15 cellular contexts compared by ENCODE assay signal in the genomic region with DNA sequence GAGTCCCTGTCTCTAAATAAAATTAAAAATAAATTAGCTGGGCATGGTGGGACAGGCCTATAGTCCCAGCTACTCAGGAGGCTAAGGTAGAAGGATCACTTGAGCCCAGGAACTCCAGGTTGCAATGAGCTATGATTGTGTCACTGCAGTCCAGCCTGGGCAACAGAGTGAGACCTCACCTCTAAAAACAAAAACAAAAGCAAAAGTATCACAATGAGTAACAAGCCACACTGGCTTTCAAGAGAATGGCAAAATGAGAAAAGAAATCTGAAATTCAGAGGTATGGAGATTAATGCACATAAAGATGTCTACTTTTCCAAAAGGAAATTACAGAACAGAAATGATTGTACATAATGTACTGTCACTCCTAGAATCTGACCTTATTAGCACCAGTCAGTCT.
A peak's percentile ranks its signal among the peaks of the same experiment; 100 is the strongest.
DNase-seq lines count a peak whose midpoint lies in the region; ATAC-seq and TF ChIP-seq lines count a peak whose summit lies in the region.
"Had no signal": no experiment of that assay in that cellular context is flagged by ENCODE, and none has a peak within 500 bp of the region (broad histone marks: within the 10 kb centered on the region; RNA-seq: fewer than 3 reads in every experiment).

No MANE protein-coding gene starts in this region.

- peaks cover 0 to 2% of the 10 kb centered on the region in 2 donors for H3K27me3 Mint-ChIP-seq in CD4-positive, alpha-beta memory T cell

- H3K27me3 ChIP-seq in CD4-positive, alpha-beta memory T cell (ENCODE audit: insufficient read depth, low read length): no peaks in the 10 kb centered on the region
- H3K27me3 ChIP-seq in spleen (replicated peaks in 1 of 7): no peaks in the 10 kb centered on the region
- H3K27me3 ChIP-seq: dorsolateral prefrontal cortex had no signal

- H3K4me1 Mint-ChIP-seq in CD4-positive, alpha-beta memory T cell: no peaks in the 10 kb centered on the region

- no peaks in the 10 kb centered on the region for H3K9me3 Mint-ChIP-seq in CD4-positive, alpha-beta memory T cell

- peak; percentile 18 for DNase-seq in GM20000 (ENCODE audit: low spot score)
- no peak for DNase-seq in SK-N-MC (ENCODE audit: low read depth, low spot score)
- no peak for DNase-seq in Kasumi-1 (lab: John Stamatoyannopoulos, UW)
- no peak for DNase-seq in CD4-positive, alpha-beta memory T cell
- DNase-seq in NCI-H510A treated with DMSO at 0.1 percent for 48 hours (lab: John Stamatoyannopoulos, UW): no peak
- no peak for DNase-seq in spleen
- DNase-seq: activated CD4-positive, alpha-beta T cell treated with anti-CD3 and anti-CD28 coated beads, Interleukin-2, amount 50 U/mL, for 1 hour; dorsolateral prefrontal cortex; mesenchymal stem cell; SIG-M5 had no signal

- CTCF ChIA-PET in CD4-positive, alpha-beta memory T cell (lab: Charles Lee; ENCODE audit: partially characterized antibody): no interaction called here

- H3K27ac ChIP-seq in SK-N-MC: peak overlapping the region; percentile 40; the same call in 1 of the 2 replicates
- H3K27ac ChIP-seq in CD4-positive, alpha-beta memory T cell (ENCODE audit: low read depth, low read length): no peak overlapping the region
- no peak overlapping the region for H3K27ac ChIP-seq in spleen
- H3K27ac ChIP-seq: C4-2B, dorsolateral prefrontal cortex had no signal

- H3K36me3 ChIP-seq in SK-N-MC (ENCODE audit: insufficient read depth, low read length) (no peaks in the 10 kb centered on the region), spleen (no peaks in the 10 kb centered on the region)
- no peaks in the 10 kb centered on the region for H3K36me3 ChIP-seq in CD4-positive, alpha-beta memory T cell (ENCODE audit: insufficient read depth, low read length)

- H3K4me3 Mint-ChIP-seq in CD4-positive, alpha-beta memory T cell: no peak overlapping the region

- POLR2A ChIA-PET in CD4-positive, alpha-beta memory T cell (lab: Charles Lee; ENCODE audit: partially characterized antibody): no interaction called here

- TF ChIP-seq CTCF in GM20000 (IDR thresholded peaks at IDR 0.05; ENCODE audit: extremely low read depth, missing control alignments) (no peak), spleen (IDR thresholded peaks at IDR 0.05 in 8 of 11, conservative IDR thresholded peaks at IDR 0.05 in 3 of 11) (no peak)

- no peak overlapping the region for H3K9ac ChIP-seq in SK-N-MC (ENCODE audit: insufficient read length)

- no peak overlapping the region for H3K27ac Mint-ChIP-seq in CD4-positive, alpha-beta memory T cell

- H3K9me3 ChIP-seq in SK-N-MC (ENCODE audit: low read depth, low read length): no peaks in the 10 kb centered on the region
- no peaks in the 10 kb centered on the region for H3K9me3 ChIP-seq in CD4-positive, alpha-beta memory T cell (ENCODE audit: control insufficient read depth in 1 of 2, low read length in 2 of 2)
- H3K9me3 ChIP-seq in spleen: no peaks in the 10 kb centered on the region

- intact Hi-C loops in CD4-positive, alpha-beta memory T cell (cut with micrococcal nuclease): no loop called here
- intact Hi-C loops in spleen (cut with DNase I; ENCODE audit: low total_unique reads): no loop called here

- TF ChIP-seq POLR2A in spleen (IDR thresholded peaks at IDR 0.05): no peak

- no peaks in the 10 kb centered on the region for H3K4me1 ChIP-seq in CD4-positive, alpha-beta memory T cell (ENCODE audit: insufficient read depth, low read length)
- H3K4me1 ChIP-seq in spleen: peaks cover 0 to 19% (median 5%) of the 10 kb centered on the region in 6 donors

- ATAC-seq in GM18508 (IDR thresholded peaks at IDR 0.05; ENCODE audit: insufficient read depth, unreplicated experiment) (peak; percentile 92), HG02970 (IDR thresholded peaks at IDR 0.05; ENCODE audit: low FRiP score, unreplicated experiment) (peak; percentile 73)
- ATAC-seq: K562, sciatic nerve had no signal

- peak overlapping the region; percentile 27; the same call in 1 of the 2 replicates for H3K4me3 ChIP-seq in SK-N-MC
- H3K4me3 ChIP-seq in CD4-positive, alpha-beta memory T cell (ENCODE audit: low read length in 2 of 2): no peak overlapping the region
- H3K4me3 ChIP-seq in spleen: no peak overlapping the region
- H3K4me3 ChIP-seq: dorsolateral prefrontal cortex, K562 had no signal

- H3K36me3 Mint-ChIP-seq in CD4-positive, alpha-beta memory T cell: no peaks in the 10 kb centered on the region
